ENCODE assay signal across 14 cellular contexts in genomic region chr12:103494388-103494787, GRCh38. TPM values are rescaled to one million over a fixed set of nuclear protein-coding genes. Genes with fewer than 3 reads are reported as not detected.
DNase-seq lines count a peak whose midpoint lies in the region; TF ChIP-seq lines count a peak whose summit lies in the region.
"Had no signal": no experiment of that assay in that cellular context is flagged by ENCODE, and none has a peak within 500 bp of the region (broad histone marks: within the 10 kb centered on the region; RNA-seq: fewer than 3 reads in every experiment).

No MANE protein-coding gene starts in this region.

- TF ChIP-seq CTCF in type B pancreatic cell (conservative IDR thresholded peaks at IDR 0.05), result no peak

- DNase-seq in activated naive CD4-positive, alpha-beta T cell (lab: John Stamatoyannopoulos, UW), result no peak
- no peak for DNase-seq in activated T-helper 2 cell treated with anti-CD3 and anti-CD28 coated beads, Interferon-gamma antibody, Interleukin-2, Interleukin-4, amounts not matched to agents 10 μg/mL and 5 μg/mL and 100 μg/mL, durations not matched to agents 14 hours and 24 hours and 36 hours (ENCODE audit: low spot score)
- DNase-seq in immature natural killer cell (no peak), type B pancreatic cell (ENCODE audit: extremely low spot score, unreplicated experiment) (no peak), NCI-H510A treated with DMSO at 0.1 percent for 48 hours (lab: John Stamatoyannopoulos, UW) (no peak), hypothalamus (lab: John Stamatoyannopoulos, UW) (no peak), C1 segment of cervical spinal cord (lab: John Stamatoyannopoulos, UW) (no peak)
- DNase-seq: GF-D8; stimulated activated naive CD4-positive, alpha-beta T cell treated with Interleukin-2 at 50 U/mL for 16 hours had no signal

- intact Hi-C loops in activated T-helper 2 cell treated with anti-CD3 and anti-CD28 coated beads, Interferon-gamma antibody, Interleukin-2, Interleukin-4, amounts not matched to agents 10 μg/mL and 5 μg/mL and 100 μg/mL, durations not matched to agents 14 hours and 24 hours and 36 hours (cut with micrococcal nuclease), result no loop called here

- H3K4me1 Mint-ChIP-seq in activated naive CD4-positive, alpha-beta T cell treated with anti-CD3 and anti-CD28 coated beads, Interleukin-2, amount 50 U/mL, for 24 hours, result peaks cover 22% of the 10 kb centered on the region
- peaks cover 20% of the 10 kb centered on the region for H3K4me1 Mint-ChIP-seq in activated T-helper 2 cell treated with anti-CD3 and anti-CD28 coated beads, Interferon-gamma antibody, Interleukin-2, Interleukin-4, amounts not matched to agents 10 μg/mL and 5 μg/mL and 100 μg/mL, durations not matched to agents 14 hours and 24 hours and 36 hours (ENCODE audit: low read depth)
- H3K4me1 Mint-ChIP-seq in immature natural killer cell (peaks cover 12 to 16% of the 10 kb centered on the region in 2 donors), type B pancreatic cell (ENCODE audit: unreplicated experiment) (peaks cover 7% of the 10 kb centered on the region)

- H3K36me3 Mint-ChIP-seq in activated naive CD4-positive, alpha-beta T cell treated with anti-CD3 and anti-CD28 coated beads, Interleukin-2, amount 50 U/mL, for 24 hours, result peaks cover 2% of the 10 kb centered on the region
- no peaks in the 10 kb centered on the region for H3K36me3 Mint-ChIP-seq in activated T-helper 2 cell treated with anti-CD3 and anti-CD28 coated beads, Interferon-gamma antibody, Interleukin-2, Interleukin-4, amounts not matched to agents 10 μg/mL and 5 μg/mL and 100 μg/mL, durations not matched to agents 14 hours and 24 hours and 36 hours (ENCODE audit: low read depth)
- no peaks in the 10 kb centered on the region for H3K36me3 Mint-ChIP-seq in immature natural killer cell
- no peaks in the 10 kb centered on the region for H3K36me3 Mint-ChIP-seq in type B pancreatic cell

- H3K27me3 Mint-ChIP-seq in activated naive CD4-positive, alpha-beta T cell treated with anti-CD3 and anti-CD28 coated beads, Interleukin-2, amount 50 U/mL, for 24 hours, result peaks cover 22% of the 10 kb centered on the region
- H3K27me3 Mint-ChIP-seq in activated T-helper 2 cell treated with anti-CD3 and anti-CD28 coated beads, Interferon-gamma antibody, Interleukin-2, Interleukin-4, amounts not matched to agents 10 μg/mL and 5 μg/mL and 100 μg/mL, durations not matched to agents 14 hours and 24 hours and 36 hours (ENCODE audit: low read depth), result peaks cover 39% of the 10 kb centered on the region
- peaks cover 13 to 17% (median 14%) of the 10 kb centered on the region in 3 donors for H3K27me3 Mint-ChIP-seq in immature natural killer cell (ENCODE audit: low read depth in 3 of 3)
- peaks cover 56% of the 10 kb centered on the region for H3K27me3 Mint-ChIP-seq in type B pancreatic cell

- peak overlapping the region; percentile 78 for H3K4me3 Mint-ChIP-seq in activated naive CD4-positive, alpha-beta T cell treated with anti-CD3 and anti-CD28 coated beads, Interleukin-2, amount 50 U/mL, for 24 hours
- H3K4me3 Mint-ChIP-seq in activated T-helper 2 cell treated with anti-CD3 and anti-CD28 coated beads, Interferon-gamma antibody, Interleukin-2, Interleukin-4, amounts not matched to agents 10 μg/mL and 5 μg/mL and 100 μg/mL, durations not matched to agents 14 hours and 24 hours and 36 hours (ENCODE audit: low read depth), result peak overlapping the region; percentile 75
- H3K4me3 Mint-ChIP-seq in immature natural killer cell, result peak overlapping the region; percentile 53 to 88 (median 75)
- H3K4me3 Mint-ChIP-seq in type B pancreatic cell, result peak overlapping the region; percentile 84

- H3K9me3 Mint-ChIP-seq in activated naive CD4-positive, alpha-beta T cell treated with anti-CD3 and anti-CD28 coated beads, Interleukin-2, amount 50 U/mL, for 24 hours, result peaks cover 5% of the 10 kb centered on the region
- H3K9me3 Mint-ChIP-seq in activated T-helper 2 cell treated with anti-CD3 and anti-CD28 coated beads, Interferon-gamma antibody, Interleukin-2, Interleukin-4, amounts not matched to agents 10 μg/mL and 5 μg/mL and 100 μg/mL, durations not matched to agents 14 hours and 24 hours and 36 hours, result peaks cover 7% of the 10 kb centered on the region
- H3K9me3 Mint-ChIP-seq in immature natural killer cell, result peaks cover 0 to 16% (median 5%) of the 10 kb centered on the region in 6 donors
- no peaks in the 10 kb centered on the region for H3K9me3 Mint-ChIP-seq in type B pancreatic cell

- no peak overlapping the region for H3K27ac Mint-ChIP-seq in activated naive CD4-positive, alpha-beta T cell treated with anti-CD3 and anti-CD28 coated beads, Interleukin-2, amount 50 U/mL, for 24 hours
- H3K27ac Mint-ChIP-seq in activated T-helper 2 cell treated with anti-CD3 and anti-CD28 coated beads, Interferon-gamma antibody, Interleukin-2, Interleukin-4, amounts not matched to agents 10 μg/mL and 5 μg/mL and 100 μg/mL, durations not matched to agents 14 hours and 24 hours and 36 hours, result peak overlapping the region; percentile 45
- H3K27ac Mint-ChIP-seq in immature natural killer cell, result peak overlapping the region in 1 of 6 donors; percentile 21
- peak overlapping the region; percentile 10 for H3K27ac Mint-ChIP-seq in type B pancreatic cell

RNA-seq across cellular contexts. Expression of gene C12orf42, which starts 1.4 kb away (rescaled TPM):
- total RNA-seq in activated T-helper 2 cell treated with anti-CD3 and anti-CD28 coated beads, Interferon-gamma antibody, Interleukin-2, Interleukin-4, amounts not matched to agents 10 μg/mL and 5 μg/mL and 100 μg/mL, durations not matched to agents 14 hours and 24 hours and 36 hours, result not detected in 2 replicates
- under 1 TPM in 2 of 3 donors, not detected in 1; 0.14 to 0.50 TPM for polyA plus RNA-seq in immature natural killer cell
- total RNA-seq in type B pancreatic cell (ENCODE audit: low replicate concordance), result not detected in 2 replicates
- total RNA-seq: dermis microvascular lymphatic vessel endothelial cell, HT1080, lower leg skin, Right ventricle myocardium inferior had no signal
